Comparison of ENCODE assay signal across 1 cellular context in genomic region chr10:80453715-80454525, GRCh38.
TF ChIP-seq lines count a peak whose summit lies in the region.

TSPAN14 (plus strand) TSS chr10:80454310; CDS start chr10:80489234, 34,924 bp downstream.

TF ChIP-seq in K562, 482 proteins besides CTCF, POLR2A, EP300 and RAD21 (continued from another document and continues in another):
- TF ChIP-seq PBX2 (CRISPR knock-in tag; IDR thresholded peaks at IDR 0.05; ENCODE audit: low read depth) = no peak
- TF ChIP-seq PBX2 (tag; conservative IDR thresholded peaks at IDR 0.05; ENCODE audit: low read depth) = no peak
- TF ChIP-seq SREBF2 (CRISPR knock-in tag; IDR thresholded peaks at IDR 0.05) = no peak
- no peak for TF ChIP-seq ZMIZ1 (IDR thresholded peaks at IDR 0.05; ENCODE audit: low read depth in 2 of 2, low read length in 2 of 2)
- no peak for TF ChIP-seq MEF2D (tag; conservative IDR thresholded peaks at IDR 0.05; ENCODE audit: low read depth)
- TF ChIP-seq ERF (CRISPR knock-in tag; IDR thresholded peaks at IDR 0.05) = 0 out of 2 replicates have a peak, but pooled peaks have one; percentile 57
- no peak for TF ChIP-seq XRCC3 (IDR thresholded peaks at IDR 0.05)
- no peak for TF ChIP-seq ARID4B (CRISPR knock-in tag; IDR thresholded peaks at IDR 0.05)
- no peak for TF ChIP-seq TEAD2 (tag; IDR thresholded peaks at IDR 0.05)
- no peak for TF ChIP-seq FOXA3 (CRISPR knock-in tag; conservative IDR thresholded peaks at IDR 0.05 in 1 of 2, IDR thresholded peaks at IDR 0.05 in 1 of 2)
- no peak for TF ChIP-seq ATF3 (IDR thresholded peaks at IDR 0.05)
- TF ChIP-seq ATF3 (CRISPR knock-in tag; conservative IDR thresholded peaks at IDR 0.05) = no peak
- no peak for TF ChIP-seq KLF1 (tag; IDR thresholded peaks at IDR 0.05)
- no peak for TF ChIP-seq ZNF589 (CRISPR knock-in tag; IDR thresholded peaks at IDR 0.05; ENCODE audit: low read depth)
- TF ChIP-seq FOXJ2 (tag; IDR thresholded peaks at IDR 0.05) = no peak; the same call in 1 of the 2 replicates
- no peak for TF ChIP-seq ZBTB43 (CRISPR knock-in tag; IDR thresholded peaks at IDR 0.05)
- no peak for TF ChIP-seq ELK3 (CRISPR knock-in tag; IDR thresholded peaks at IDR 0.05)
- no peak for TF ChIP-seq HDAC8 (tag; IDR thresholded peaks at IDR 0.05)
- no peak for TF ChIP-seq RNF2 (IDR thresholded peaks at IDR 0.05)
- peak; percentile 62 for TF ChIP-seq TAF1 (IDR thresholded peaks at IDR 0.05; ENCODE audit: control insufficient read depth, extremely low read depth, insufficient read depth, low read length, severe bottlenecking)
- TF ChIP-seq SRF (CRISPR knock-in tag; IDR thresholded peaks at IDR 0.05) = no peak
- no peak for TF ChIP-seq NR1H2 (CRISPR knock-in tag; IDR thresholded peaks at IDR 0.05)
- no peak for TF ChIP-seq HNRNPUL1 (IDR thresholded peaks at IDR 0.05; ENCODE audit: low read length)
- no peak for TF ChIP-seq MCM7 (IDR thresholded peaks at IDR 0.05)
- no peak for TF ChIP-seq CHD1 (IDR thresholded peaks at IDR 0.05; ENCODE audit: low read length)
- TF ChIP-seq POLR2G (IDR thresholded peaks at IDR 0.05; ENCODE audit: low read depth, low read length) = peak; percentile 85
- TF ChIP-seq RB1 (IDR thresholded peaks at IDR 0.05; ENCODE audit: low read depth) = peak; percentile 76
- no peak for TF ChIP-seq YBX1 (IDR thresholded peaks at IDR 0.05)
- TF ChIP-seq HMG20B (CRISPR knock-in tag; IDR thresholded peaks at IDR 0.05) = no peak
- no peak for TF ChIP-seq POLR3A (IDR thresholded peaks at IDR 0.05; ENCODE audit: borderline replicate concordance, extremely low read depth, insufficient read depth, insufficient read length)
- TF ChIP-seq RAD51 (IDR thresholded peaks at IDR 0.05; ENCODE audit: borderline replicate concordance, low read depth) = no peak
- no peak for TF ChIP-seq MYNN (IDR thresholded peaks at IDR 0.05)
- no peak for TF ChIP-seq MYNN (CRISPR knock-in tag; IDR thresholded peaks at IDR 0.05)
- 0 out of 2 replicates have a peak, but pooled peaks have one; percentile 10 for TF ChIP-seq HDAC2 (IDR thresholded peaks at IDR 0.05)
- TF ChIP-seq MTA3 (IDR thresholded peaks at IDR 0.05; ENCODE audit: borderline replicate concordance) = peak; percentile 54; the same call in 1 of the 2 replicates
- no peak for TF ChIP-seq CCAR2 (IDR thresholded peaks at IDR 0.05; ENCODE audit: low read depth, low read length)
- no peak for TF ChIP-seq CBFA2T3 (IDR thresholded peaks at IDR 0.05)
- TF ChIP-seq ZNF609 (CRISPR knock-in tag; IDR thresholded peaks at IDR 0.05; ENCODE audit: borderline replicate concordance) = no peak
- peak; percentile 61 for TF ChIP-seq ATF7 (IDR thresholded peaks at IDR 0.05)
- TF ChIP-seq TOE1 (IDR thresholded peaks at IDR 0.05; ENCODE audit: borderline replicate concordance) = no peak
- no peak for TF ChIP-seq TOE1 (CRISPR knock-in tag; IDR thresholded peaks at IDR 0.05; ENCODE audit: borderline replicate concordance, low read depth)
- no peak for TF ChIP-seq TAF7 (tag; IDR thresholded peaks at IDR 0.05)
- no peak for TF ChIP-seq ETS1 (conservative IDR thresholded peaks at IDR 0.05; ENCODE audit: control insufficient read depth, low read depth, low read length)
- TF ChIP-seq ZBTB17 (CRISPR knock-in tag; IDR thresholded peaks at IDR 0.05) = no peak
- no peak for TF ChIP-seq NUFIP1 (IDR thresholded peaks at IDR 0.05; ENCODE audit: partially characterized antibody)
- TF ChIP-seq ZNF263 (CRISPR knock-in tag; IDR thresholded peaks at IDR 0.05; ENCODE audit: borderline replicate concordance) = no peak
